Comparison of ENCODE assay signal across 19 cellular contexts in the genomic region with DNA sequence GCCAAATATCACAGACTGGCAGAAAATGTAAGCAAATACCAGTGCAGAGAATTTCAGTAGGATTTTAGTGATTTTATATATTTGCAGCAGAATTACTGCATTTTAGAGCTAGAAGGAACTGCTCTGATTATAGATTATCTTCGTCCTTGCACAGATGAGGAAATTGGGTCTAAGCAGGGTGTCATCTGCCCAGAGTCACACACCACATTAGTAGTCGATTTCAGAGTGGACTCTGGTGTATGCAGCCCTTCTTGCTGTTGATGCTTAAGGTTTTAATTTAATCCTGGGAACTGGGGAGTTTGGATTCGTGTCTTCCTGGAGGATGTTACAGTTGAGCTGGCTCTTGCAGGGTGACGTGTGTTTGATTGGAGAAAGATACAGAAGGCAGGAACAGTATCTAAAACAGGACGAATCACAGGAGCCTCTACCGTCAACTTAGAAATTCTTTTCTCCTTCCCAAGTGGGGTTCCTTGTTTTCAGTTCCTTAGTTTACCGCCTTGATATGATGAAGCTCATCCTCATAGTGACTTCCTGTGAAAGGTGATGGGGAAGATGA. TPM values are rescaled to one million over a fixed set of nuclear protein-coding genes. Genes with fewer than 3 reads are reported as not detected.
DNase-seq lines count a peak whose midpoint lies in the region; ATAC-seq and TF ChIP-seq lines count a peak whose summit lies in the region.
"Had no signal": no experiment of that assay in that cellular context is flagged by ENCODE, and none has a peak within 500 bp of the region (broad histone marks: within the 10 kb centered on the region; RNA-seq: fewer than 3 reads in every experiment).

No MANE protein-coding gene starts in this region.

- H3K27ac ChIP-seq in OCI-LY3 (ENCODE audit: low read length), result no peak overlapping the region
- no peak overlapping the region for H3K27ac ChIP-seq in endodermal cell (ENCODE audit: low read depth, low read length)
- no peak overlapping the region for H3K27ac ChIP-seq in PC-3 (ENCODE audit: low read length)
- H3K27ac ChIP-seq: colonic mucosa, sigmoid colon, upper lobe of left lung had no signal

- no peaks in the 10 kb centered on the region for H3K9me2 ChIP-seq in PC-3 (replicated peaks; ENCODE audit: low read length)

- CTCF ChIA-PET in PC-3 (lab: Charles Lee), result no interaction called here

- H3K4me3 ChIP-seq in AG10803 (ENCODE audit: low read length) (0 out of 2 replicates have a peak overlapping the region, but pooled peaks have one; percentile 3), OCI-LY3 (ENCODE audit: low read length) (no peak overlapping the region), endodermal cell (ENCODE audit: low read length) (no peak overlapping the region), PC-3 (ENCODE audit: low read length) (no peak overlapping the region)
- H3K4me3 ChIP-seq: colonic mucosa, lung, sigmoid colon, upper lobe of left lung had no signal

- H3K4me1 Mint-ChIP-seq in endodermal cell, result peaks cover 45% of the 10 kb centered on the region

- H3K27me3 ChIP-seq in OCI-LY3 (ENCODE audit: low read depth, low read length) (no peaks in the 10 kb centered on the region), endodermal cell (ENCODE audit: control insufficient read depth, insufficient read depth, low read length, poor library complexity, severe bottlenecking) (no peaks in the 10 kb centered on the region), PC-3 (ENCODE audit: low read length) (no peaks in the 10 kb centered on the region)
- H3K27me3 ChIP-seq: colonic mucosa, sigmoid colon, upper lobe of left lung had no signal

- H3K79me2 ChIP-seq in OCI-LY3 (ENCODE audit: low read length) (peaks cover 100% of the 10 kb centered on the region), PC-3 (ENCODE audit: low read length) (peaks cover 100% of the 10 kb centered on the region)

- POLR2A ChIA-PET in PC-3 (lab: Charles Lee; ENCODE audit: unreplicated experiment), result no interaction called here

- H3K9me3 ChIP-seq in OCI-LY3 (ENCODE audit: insufficient read depth, low read length), result no peaks in the 10 kb centered on the region
- no peaks in the 10 kb centered on the region for H3K9me3 ChIP-seq in endodermal cell (ENCODE audit: control insufficient read depth, low read length)
- H3K9me3 ChIP-seq in PC-3 (ENCODE audit: low read length), result no peaks in the 10 kb centered on the region
- H3K9me3 ChIP-seq: colonic mucosa, sigmoid colon, upper lobe of left lung had no signal

- no peak for ATAC-seq in PC-3
- ATAC-seq in HG03469 (IDR thresholded peaks at IDR 0.05; ENCODE audit: unreplicated experiment), result no peak
- ATAC-seq: esophagus mucosa; natural killer cell treated with Interleukin-12 subunit alpha and Interleukin-12 subunit beta and Interleukin-15 and Interleukin-18, amount 100 ng/mL, for 72 hours had no signal

- H4K20me1 ChIP-seq in OCI-LY3 (ENCODE audit: insufficient read depth, low read length), result peaks cover 68% of the 10 kb centered on the region
- H4K20me1 ChIP-seq in PC-3 (ENCODE audit: low read length), result peaks cover 62% of the 10 kb centered on the region

- H3K27ac Mint-ChIP-seq in endodermal cell, result peak overlapping the region; percentile 1
- H3K27ac Mint-ChIP-seq: activated CD4-positive, alpha-beta memory T cell treated with anti-CD3 and anti-CD28 coated beads for 36 hours; natural killer cell treated with Interleukin-12 subunit alpha and Interleukin-12 subunit beta and Interleukin-15 and Interleukin-18, amount 100 ng/mL, for 72 hours had no signal

- H3K9me3 Mint-ChIP-seq in endodermal cell, result no peaks in the 10 kb centered on the region
- H3K9me3 Mint-ChIP-seq: activated CD4-positive, alpha-beta memory T cell treated with anti-CD3 and anti-CD28 coated beads for 36 hours; natural killer cell treated with Interleukin-12 subunit alpha and Interleukin-12 subunit beta and Interleukin-15 and Interleukin-18, amount 100 ng/mL, for 72 hours had no signal

- peak overlapping the region; percentile 21 for H3K4me2 ChIP-seq in OCI-LY3 (ENCODE audit: low read length)
- no peak overlapping the region for H3K4me2 ChIP-seq in PC-3 (ENCODE audit: low read length)

- no TSS peak for BruUV-seq in PC-3 (replicated peaks; lab: Mats Ljungman, UMichigan)

- H3K4me1 ChIP-seq in OCI-LY3 (ENCODE audit: low read length) (peaks cover 20% of the 10 kb centered on the region), endodermal cell (ENCODE audit: control insufficient read depth, insufficient read depth, low read length) (peaks cover 7% of the 10 kb centered on the region), PC-3 (ENCODE audit: insufficient read depth, low read length) (peaks cover 27% of the 10 kb centered on the region)

- 88 to 94% methylated on average over 6 to 7 of the region's 7 CpGs for WGBS in endodermal cell (ENCODE audit: insufficient coverage in 1 of 2, insufficient read length in 1 of 2), 2 experiments

- TF ChIP-seq CTCF in AG10803 (conservative IDR thresholded peaks at IDR 0.05; ENCODE audit: low read length), result no peak
- no peak for TF ChIP-seq CTCF in OCI-LY3 (IDR thresholded peaks at IDR 0.05; ENCODE audit: low read depth, low read length)
- TF ChIP-seq CTCF in endodermal cell (conservative IDR thresholded peaks at IDR 0.05), result no peak
- no peak for TF ChIP-seq CTCF in PC-3 (conservative IDR thresholded peaks at IDR 0.05; ENCODE audit: low read depth, low read length)

- no peaks in the 10 kb centered on the region for H3K27me3 Mint-ChIP-seq in endodermal cell (ENCODE audit: insufficient read depth)

- DNase-seq in AG10803 (ENCODE audit: low read depth) (peak; percentile 24), endodermal cell (no peak), medulla oblongata (ENCODE audit: extremely low spot score) (peak; percentile 28), PC-3 (no peak)
- DNase-seq in stimulated activated CD4-positive, alpha-beta T cell treated with anti-CD3 and anti-CD28 coated beads, Interleukin-4, amount 100 ng/mL, for 24 hours, result no peak
- no peak for DNase-seq in NK-92 treated with Interleukin-12 subunit alpha and Interleukin-12 subunit beta, amount 100 ng/mL, for 24 hours (lab: John Stamatoyannopoulos, UW)
- DNase-seq: activated CD4-positive, alpha-beta memory T cell treated with anti-CD3 and anti-CD28 coated beads for 36 hours; AML-193; colonic mucosa; NCI-H1092 treated with DMSO at 0.1 percent for 48 hours; NCI-H2171 treated with DMSO at 0.1 percent for 48 hours; sigmoid colon; stimulated activated CD4-positive, alpha-beta T cell treated with anti-CD3 and anti-CD28 coated beads, Interleukin-4, amount 100 ng/mL, for 1 hour; upper lobe of left lung had no signal

- H3K4me3 Mint-ChIP-seq in endodermal cell, result no peak overlapping the region
- H3K4me3 Mint-ChIP-seq: activated CD4-positive, alpha-beta memory T cell treated with anti-CD3 and anti-CD28 coated beads for 36 hours; natural killer cell treated with Interleukin-12 subunit alpha and Interleukin-12 subunit beta and Interleukin-15 and Interleukin-18, amount 100 ng/mL, for 72 hours had no signal

- intact Hi-C loops in PC-3 (cut with micrococcal nuclease), result loop anchor here (2.0 kb wide), 1 partner anchor 127 kb away; no protein-coding TSS in a partner anchor

- no peaks in the 10 kb centered on the region for H3F3A ChIP-seq in PC-3 (ENCODE audit: low read length, unreplicated experiment)

- H2AFZ ChIP-seq in OCI-LY3 (ENCODE audit: low read depth, low read length) (no peak overlapping the region), PC-3 (ENCODE audit: low read length) (no peak overlapping the region)

- peaks cover 11% of the 10 kb centered on the region for H3K36me3 ChIP-seq in OCI-LY3 (replicated peaks; ENCODE audit: low read depth, low read length)
- peaks cover 36% of the 10 kb centered on the region for H3K36me3 ChIP-seq in endodermal cell (ENCODE audit: control insufficient read depth, insufficient read depth, low read length)
- H3K36me3 ChIP-seq in PC-3 (ENCODE audit: low read depth, low read length), result peaks cover 11% of the 10 kb centered on the region; the same call in 1 of the 2 replicates
- H3K36me3 ChIP-seq: colonic mucosa, sigmoid colon, upper lobe of left lung had no signal

- H3K36me3 Mint-ChIP-seq in endodermal cell (ENCODE audit: low read depth), result peaks cover 17% of the 10 kb centered on the region
- H3K36me3 Mint-ChIP-seq: activated CD4-positive, alpha-beta memory T cell treated with anti-CD3 and anti-CD28 coated beads for 36 hours; natural killer cell treated with Interleukin-12 subunit alpha and Interleukin-12 subunit beta and Interleukin-15 and Interleukin-18, amount 100 ng/mL, for 72 hours had no signal

- H3K9ac ChIP-seq in OCI-LY3 (ENCODE audit: low read length) (no peak overlapping the region), endodermal cell (ENCODE audit: extremely low read depth, low read length, poor library complexity, severe bottlenecking) (no peak overlapping the region), PC-3 (ENCODE audit: low read length) (no peak overlapping the region)

RNA-seq across cellular contexts. Expression of gene SOCS6, which starts 6.9 kb away (rescaled TPM):
- 10 to 100 TPM; 28.2 to 30.0 TPM for total RNA-seq in endodermal cell
- 18.2 TPM for polyA plus RNA-seq in endodermal cell (2013, experiment 1 of 2)
- polyA plus RNA-seq in endodermal cell (2013, experiment 2 of 2), result 20.1 TPM
- total RNA-seq in PC-3 (2014; rRNA removed), result 17.9 and 20.8 TPM in 2 replicates

Comparison
In these comparisons a context has a peak if more than half of its experiments do, and no peak if none do; other contexts are left out.
1. DNase-seq: peak in AG10803 (single experiment) and medulla oblongata (single experiment); none in endodermal cell (single experiment), PC-3 (single experiment), stimulated activated CD4-positive, alpha-beta T cell treated with anti-CD3 and anti-CD28 coated beads, Interleukin-4, amount 100 ng/mL, for 24 hours (single experiment) and NK-92 treated with Interleukin-12 subunit alpha and Interleukin-12 subunit beta, amount 100 ng/mL, for 24 hours (single experiment).